Comparison of ENCODE assay signal across 8 cellular contexts in genomic region chr1:39026947-39027507, GRCh38. TPM values are rescaled to one million over a fixed set of nuclear protein-coding genes. Genes with fewer than 3 reads are reported as not detected.
DNase-seq lines count a peak whose midpoint lies in the region; ATAC-seq and TF ChIP-seq lines count a peak whose summit lies in the region.

No MANE protein-coding gene starts in this region.

- H3K4me3 ChIP-seq in adrenal gland (peak overlapping the region; percentile 5 to 90 (median 82)), left lung (peak overlapping the region; percentile 45 to 78), thoracic aorta (peak overlapping the region; percentile 98)

- H3K27me3 ChIP-seq in adrenal gland (no peaks in the 10 kb centered on the region), left lung (no peaks in the 10 kb centered on the region), thoracic aorta (replicated peaks; ENCODE audit: insufficient read depth) (no peaks in the 10 kb centered on the region)

- intact Hi-C loops in adrenal gland (cut with DNase I) (no loop called here), left lung (cut with DNase I) (no loop called here)

- H3K4me1 ChIP-seq in adrenal gland (replicated peaks in 1 of 2) = peaks cover 5 to 24% of the 10 kb centered on the region in 2 donors
- H3K4me1 ChIP-seq in left lung = peaks cover 5 to 14% of the 10 kb centered on the region in 2 donors
- H3K4me1 ChIP-seq in thoracic aorta (ENCODE audit: control insufficient read depth in 1 of 2, low read depth in 2 of 2) = peaks cover 5 to 16% of the 10 kb centered on the region in 2 donors

- TF ChIP-seq CTCF in adrenal gland (IDR thresholded peaks at IDR 0.05) = no peak
- no peak for TF ChIP-seq CTCF in left lung (IDR thresholded peaks at IDR 0.05)
- no peak for TF ChIP-seq CTCF in thoracic aorta (IDR thresholded peaks at IDR 0.05)

- ATAC-seq in left lung (no peak), thoracic aorta (ENCODE audit: insufficient number of reproducible peaks, low FRiP score, low read depth) (no peak)

- H3K36me3 ChIP-seq in adrenal gland (replicated peaks in 1 of 2) (peaks cover 0 to 38% of the 10 kb centered on the region in 2 donors), left lung (peaks cover 0 to 37% of the 10 kb centered on the region in 2 donors), thoracic aorta (peaks cover 33% of the 10 kb centered on the region)

- WGBS in adrenal gland, 4 donors = 28 to 43% (median 35%) methylated on average over 21 to 26 of the region's 26 CpGs

- TF ChIP-seq POLR2A in adrenal gland (IDR thresholded peaks at IDR 0.05) = no peak

- H3K27ac ChIP-seq in adrenal gland = peak overlapping the region; percentile 93 to 99 (median 96)
- peak overlapping the region; percentile 85 to 92 for H3K27ac ChIP-seq in left lung
- peak overlapping the region; percentile 94 to 99 for H3K27ac ChIP-seq in thoracic aorta

- DNase-seq in activated CD4-positive, alpha-beta T cell treated with anti-CD3 and anti-CD28 coated beads for 48 hours = peak; percentile 11
- no peak for DNase-seq in activated CD4-positive, alpha-beta T cell treated with anti-CD3 and anti-CD28 coated beads for 4 hours
- peak in 2 of 7 donors; percentile 11 to 55 for DNase-seq in adrenal gland
- DNase-seq in left lung = no peak
- no peak for DNase-seq in thoracic aorta (ENCODE audit: low spot score)
- DNase-seq in NCI-H526 treated with DMSO at 0.1 percent for 48 hours (lab: John Stamatoyannopoulos, UW) = no peak
- no peak for DNase-seq in NCI-H226
- DNase-seq in HUDEP-2 (lab: John Stamatoyannopoulos, UW; ENCODE audit: unreplicated experiment in 76 of 76) = no peak

- no peaks in the 10 kb centered on the region for H3K9me3 ChIP-seq in adrenal gland (replicated peaks in 1 of 3)
- no peaks in the 10 kb centered on the region for H3K9me3 ChIP-seq in left lung
- H3K9me3 ChIP-seq in thoracic aorta = no peaks in the 10 kb centered on the region

RNA-seq across cellular contexts. Expression of gene NDUFS5, which starts 0.9 kb away (rescaled TPM):
- total RNA-seq in adrenal gland = 100 to 1,000 TPM; 201 to 672 (median 275) TPM
- polyA plus RNA-seq in adrenal gland = 1,000 to 10,000 TPM in 2 of 3 donors, 100 to 1,000 TPM in 1; 659 to 1,638 (median 1,300) TPM
- 100 to 1,000 TPM; 104 to 166 TPM for total RNA-seq in left lung
- 100 to 1,000 TPM; 258 to 346 TPM for total RNA-seq in thoracic aorta

RNA-seq across cellular contexts. Expression of gene AKIRIN1, which starts 36.0 kb away (rescaled TPM):
- 10 to 100 TPM; 25.8 to 71.3 (median 40.7) TPM for total RNA-seq in adrenal gland
- polyA plus RNA-seq in adrenal gland = 10 to 100 TPM in 2 of 3 donors, 1 to 10 TPM in 1; 9.1 to 56.0 (median 14.8) TPM
- 10 to 100 TPM; 43.4 to 47.5 TPM for total RNA-seq in left lung
- total RNA-seq in thoracic aorta = 10 to 100 TPM; 45.8 to 47.8 TPM
